ENCODE assay signal across 19 cellular contexts in the genomic region with DNA sequence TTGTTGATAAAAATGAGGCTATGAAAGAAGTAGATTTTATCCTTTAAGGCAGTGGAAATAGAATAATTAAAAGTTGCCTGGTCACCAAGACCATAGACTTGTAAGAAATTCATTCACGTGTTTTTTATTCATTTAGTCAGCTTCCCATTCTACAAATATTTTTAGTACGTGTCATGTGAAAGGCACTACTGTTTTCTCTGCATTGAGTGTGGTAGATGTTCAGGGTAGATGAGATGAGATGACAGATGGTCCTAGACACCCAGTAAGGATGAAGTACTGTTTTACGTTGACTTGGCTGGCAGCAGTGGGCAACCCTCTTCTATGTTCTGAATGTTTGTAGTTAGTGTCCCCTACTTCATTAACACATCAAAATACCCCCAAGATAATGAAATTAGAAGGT.
DNase-seq lines count a peak whose midpoint lies in the region; ATAC-seq and TF ChIP-seq lines count a peak whose summit lies in the region.
"Had no signal": no experiment of that assay in that cellular context is flagged by ENCODE, and none has a peak within 500 bp of the region (broad histone marks: within the 10 kb centered on the region; RNA-seq: fewer than 3 reads in every experiment).

No MANE protein-coding gene starts in this region.

- WGBS in aorta, 2 donors: 36 to 44% methylated on average over 3 of the region's 3 CpGs

- ATAC-seq in aorta (ENCODE audit: low FRiP score) (no peak), HG03439 (IDR thresholded peaks at IDR 0.05; ENCODE audit: unreplicated experiment) (no peak)
- ATAC-seq: CD8-positive, alpha-beta T cell; stimulated activated naive CD8-positive, alpha-beta T cell treated with anti-CD3 and anti-CD28 coated beads, Interleukin-15, amount 100 ng/mL, for 72 hours; T-helper 17 cell had no signal

- peaks cover 44% of the 10 kb centered on the region for H3K4me1 Mint-ChIP-seq in dendritic cell treated with granulocyte-macrophage colony-stimulating factor and Interleukin-4, amounts not matched to agents 40 ng/mL and 50 ng/mL, for 4 days (ENCODE audit: low read depth)
- H3K4me1 Mint-ChIP-seq: stimulated activated naive CD8-positive, alpha-beta T cell treated with anti-CD3 and anti-CD28 coated beads, Interleukin-15, amount 100 ng/mL, for 72 hours; T-helper 17 cell had no signal

- intact Hi-C loops in dendritic cell treated with granulocyte-macrophage colony-stimulating factor and Interleukin-4, amounts not matched to agents 40 ng/mL and 50 ng/mL, for 4 days (cut with micrococcal nuclease): loop anchor here (5.0 kb wide), 1 partner anchor 39 kb away; no protein-coding TSS in a partner anchor
- intact Hi-C loops in aorta (cut with DNase I): no loop called here

- H3K4me1 ChIP-seq in neutrophil (ENCODE audit: control insufficient read depth in 1 of 2, insufficient read depth in 1 of 2, low read depth in 1 of 2, low read length in 1 of 2) (peaks cover 45 to 52% of the 10 kb centered on the region in 2 experiments), aorta (ENCODE audit: control insufficient read depth in 1 of 2, insufficient read depth in 2 of 2, low read length in 2 of 2) (peaks cover 0 to 2% of the 10 kb centered on the region in 2 donors)
- H3K4me1 ChIP-seq: uterus had no signal

- H3K36me3 Mint-ChIP-seq in dendritic cell treated with granulocyte-macrophage colony-stimulating factor and Interleukin-4, amounts not matched to agents 40 ng/mL and 50 ng/mL, for 4 days (ENCODE audit: low read depth): no peaks in the 10 kb centered on the region
- H3K36me3 Mint-ChIP-seq: CD8-positive, alpha-beta T cell had no signal

- H3K27ac ChIP-seq in neutrophil (peak overlapping the region; percentile 82), aorta (ENCODE audit: low read depth in 1 of 2, low read length in 2 of 2) (no peak overlapping the region)
- H3K27ac ChIP-seq: uterus had no signal

- DNase-seq in Ammon's horn (ENCODE audit: low spot score) (peak; percentile 34), M059J (ENCODE audit: low read depth) (peak; percentile 13), aorta (no peak), MG63 (no peak)
- DNase-seq in stimulated activated CD8-positive, alpha-beta memory T cell treated with anti-CD3 and anti-CD28 coated beads, Interleukin-4, amount 100 ng/mL, for 48 hours: no peak
- DNase-seq: activated CD4-positive, CD25-positive, alpha-beta regulatory T cell; activated CD8-positive, alpha-beta memory T cell treated with anti-CD3 and anti-CD28 coated beads for 24 hours; CD8-positive, alpha-beta T cell; cerebellar nuclear complex; MV-4-11; NCI-H2029; NCI-H510A; SHP77 treated with DMSO at 0.1 percent for 48 hours; stimulated activated naive CD8-positive, alpha-beta T cell treated with anti-CD3 and anti-CD28 coated beads, Interleukin-15, amount 100 ng/mL, for 72 hours; T-helper 17 cell; uterus had no signal

- no peaks in the 10 kb centered on the region for H3K9me3 ChIP-seq in neutrophil
- H3K9me3 ChIP-seq in aorta (ENCODE audit: control insufficient read depth, low read length): no peaks in the 10 kb centered on the region
- no peaks in the 10 kb centered on the region for H3K9me3 ChIP-seq in MG63
- H3K9me3 ChIP-seq: uterus had no signal

- H3K36me3 ChIP-seq in neutrophil (no peaks in the 10 kb centered on the region), aorta (ENCODE audit: control insufficient read depth in 1 of 2, insufficient read depth in 2 of 2, low read length in 1 of 2) (no peaks in the 10 kb centered on the region), MG63 (no peaks in the 10 kb centered on the region)
- H3K36me3 ChIP-seq: uterus had no signal

- H3K9me3 Mint-ChIP-seq in dendritic cell treated with granulocyte-macrophage colony-stimulating factor and Interleukin-4, amounts not matched to agents 40 ng/mL and 50 ng/mL, for 4 days: peaks cover 8% of the 10 kb centered on the region

- no peak for TF ChIP-seq CTCF in neutrophil (IDR thresholded peaks at IDR 0.05)

- H3K4me3 Mint-ChIP-seq in dendritic cell treated with granulocyte-macrophage colony-stimulating factor and Interleukin-4, amounts not matched to agents 40 ng/mL and 50 ng/mL, for 4 days: no peak overlapping the region
- H3K4me3 Mint-ChIP-seq: CD8-positive, alpha-beta T cell; stimulated activated naive CD8-positive, alpha-beta T cell treated with anti-CD3 and anti-CD28 coated beads, Interleukin-15, amount 100 ng/mL, for 72 hours; T-helper 17 cell had no signal

- no peaks in the 10 kb centered on the region for H3K27me3 ChIP-seq in neutrophil
- no peaks in the 10 kb centered on the region for H3K27me3 ChIP-seq in aorta (ENCODE audit: control insufficient read depth in 1 of 2, insufficient read depth in 2 of 2, low read length in 1 of 2)
- H3K27me3 ChIP-seq in MG63: no peaks in the 10 kb centered on the region
- H3K27me3 ChIP-seq: uterus had no signal

- peak overlapping the region; percentile 80 for H3K27ac Mint-ChIP-seq in dendritic cell treated with granulocyte-macrophage colony-stimulating factor and Interleukin-4, amounts not matched to agents 40 ng/mL and 50 ng/mL, for 4 days
- H3K27ac Mint-ChIP-seq: CD8-positive, alpha-beta T cell; stimulated activated naive CD8-positive, alpha-beta T cell treated with anti-CD3 and anti-CD28 coated beads, Interleukin-15, amount 100 ng/mL, for 72 hours; T-helper 17 cell had no signal

- H3K4me3 ChIP-seq in neutrophil (ENCODE audit: low read depth in 1 of 2, low read length in 1 of 2) (no peak overlapping the region), aorta (ENCODE audit: low read length in 2 of 2) (no peak overlapping the region), MG63 (no peak overlapping the region)
- H3K4me3 ChIP-seq: uterus had no signal

- H3K27me3 Mint-ChIP-seq in dendritic cell treated with granulocyte-macrophage colony-stimulating factor and Interleukin-4, amounts not matched to agents 40 ng/mL and 50 ng/mL, for 4 days: no peaks in the 10 kb centered on the region
- H3K27me3 Mint-ChIP-seq: stimulated activated naive CD8-positive, alpha-beta T cell treated with anti-CD3 and anti-CD28 coated beads, Interleukin-15, amount 100 ng/mL, for 72 hours; T-helper 17 cell had no signal

Comparison
In these comparisons a context has a peak if more than half of its experiments do, and no peak if none do; other contexts are left out.
1. DNase-seq: peak in Ammon's horn (single experiment) and M059J (single experiment); none in aorta (0 of 2), stimulated activated CD8-positive, alpha-beta memory T cell treated with anti-CD3 and anti-CD28 coated beads, Interleukin-4, amount 100 ng/mL, for 48 hours (single experiment) and MG63 (single experiment).